ENCODE assay signal across 8 cellular contexts in genomic region chr3:58117561-58118305, GRCh38.
DNase-seq lines count a peak whose midpoint lies in the region; ATAC-seq and TF ChIP-seq lines count a peak whose summit lies in the region.

No MANE protein-coding gene starts in this region.

- H3K36me3 ChIP-seq in body of pancreas (replicated peaks in 1 of 2; ENCODE audit: insufficient read depth in 1 of 2, low read depth in 2 of 2): peaks cover 0 to 9% of the 10 kb centered on the region in 2 donors
- peaks cover 20 to 68% (median 44%) of the 10 kb centered on the region in 4 donors for H3K36me3 ChIP-seq in sigmoid colon
- H3K36me3 ChIP-seq in naive thymus-derived CD4-positive, alpha-beta T cell (ENCODE audit: control insufficient read depth in 2 of 3, insufficient read depth in 3 of 3, low read length in 3 of 3): peaks cover 0 to 28% (median 8%) of the 10 kb centered on the region in 3 experiments

- intact Hi-C loops in Calu3 (cut with micrococcal nuclease; ENCODE audit: unreplicated experiment): loop anchor here (5.0 kb wide), 1 partner anchor 40 kb away; no protein-coding TSS in a partner anchor
- intact Hi-C loops in body of pancreas (cut with DNase I): no loop called here
- intact Hi-C loops in sigmoid colon (cut with DNase I): loop anchor here (5.0 kb wide), 1 partner anchor 110 kb away; the partner anchor contains the start of gene FLNB
- intact Hi-C loops in naive thymus-derived CD4-positive, alpha-beta T cell (cut with micrococcal nuclease): loop anchor here (5.0 kb wide), 2 partner anchors 35 to 80 kb away; no protein-coding TSS in a partner anchor

- H3K27me3 Mint-ChIP-seq in Calu3 (ENCODE audit: unreplicated experiment): no peaks in the 10 kb centered on the region
- H3K27me3 Mint-ChIP-seq in naive thymus-derived CD4-positive, alpha-beta T cell: no peaks in the 10 kb centered on the region

- no peak overlapping the region for H3K4me3 Mint-ChIP-seq in Calu3 (ENCODE audit: low read depth, unreplicated experiment)
- peak overlapping the region in 1 of 10 donors; percentile 68 for H3K4me3 Mint-ChIP-seq in naive thymus-derived CD4-positive, alpha-beta T cell

- CTCF ChIA-PET in Calu3 (lab: Charles Lee): no interaction called here
- CTCF ChIA-PET in naive thymus-derived CD4-positive, alpha-beta T cell (lab: Charles Lee): interaction anchor here (0.9 kb wide), 1 partner anchor 48 kb away, joined by 3 read pairs; no protein-coding TSS in a partner anchor

- BruUV-seq in Calu3 (replicated peaks; lab: Mats Ljungman, UMichigan): no TSS peak

- H3K4me3 ChIP-seq in body of pancreas (no peak overlapping the region), sigmoid colon (peak overlapping the region in 1 of 4 donors; percentile 6)
- no peak overlapping the region for H3K4me3 ChIP-seq in naive thymus-derived CD4-positive, alpha-beta T cell (ENCODE audit: low read length)

- ATAC-seq in body of pancreas: peak; percentile 62
- ATAC-seq in naive thymus-derived CD4-positive, alpha-beta T cell: no peak
- no peak for ATAC-seq in GM21447 (IDR thresholded peaks at IDR 0.05; ENCODE audit: unreplicated experiment)

- WGBS in body of pancreas, 2 donors: 13 to 32% methylated on average over 14 to 15 of the region's 15 CpGs
- 75 to 77% methylated on average over 15 of the region's 15 CpGs for WGBS in sigmoid colon, 2 donors

- peaks cover 42% of the 10 kb centered on the region for H3K4me1 Mint-ChIP-seq in Calu3 (ENCODE audit: low read depth, unreplicated experiment)
- H3K4me1 Mint-ChIP-seq in naive thymus-derived CD4-positive, alpha-beta T cell: peaks cover 12 to 41% (median 36%) of the 10 kb centered on the region in 7 donors

- TF ChIP-seq POLR2A in body of pancreas (IDR thresholded peaks at IDR 0.05): no peak
- no peak for TF ChIP-seq POLR2A in sigmoid colon (IDR thresholded peaks at IDR 0.05)

- H3K27ac ChIP-seq in body of pancreas: peak overlapping the region; percentile 46 to 77 (median 66)
- peak overlapping the region; percentile 45 to 81 (median 76) for H3K27ac ChIP-seq in sigmoid colon
- no peak overlapping the region for H3K27ac ChIP-seq in naive thymus-derived CD4-positive, alpha-beta T cell (ENCODE audit: low read depth, low read length)

- H3K27me3 ChIP-seq in body of pancreas (no peaks in the 10 kb centered on the region), sigmoid colon (no peaks in the 10 kb centered on the region)
- H3K27me3 ChIP-seq in naive thymus-derived CD4-positive, alpha-beta T cell (ENCODE audit: control insufficient read depth in 2 of 2, insufficient read depth in 2 of 2, low read length in 2 of 2): no peaks in the 10 kb centered on the region

- no peaks in the 10 kb centered on the region for H3K9me3 Mint-ChIP-seq in Calu3 (ENCODE audit: low read depth, unreplicated experiment)
- no peaks in the 10 kb centered on the region for H3K9me3 Mint-ChIP-seq in naive thymus-derived CD4-positive, alpha-beta T cell

- POLR2A ChIA-PET in naive thymus-derived CD4-positive, alpha-beta T cell (lab: Charles Lee): no interaction called here

- no peak for TF ChIP-seq EP300 in sigmoid colon (IDR thresholded peaks at IDR 0.05)

- H3K27ac Mint-ChIP-seq in Calu3 (ENCODE audit: unreplicated experiment): peak overlapping the region; percentile 27
- H3K27ac Mint-ChIP-seq in naive thymus-derived CD4-positive, alpha-beta T cell: peak overlapping the region in 4 of 9 donors; percentile 12 to 83 (median 30)

- H3K4me1 ChIP-seq in body of pancreas: peaks cover 55% of the 10 kb centered on the region
- H3K4me1 ChIP-seq in sigmoid colon: peaks cover 0 to 55% (median 49%) of the 10 kb centered on the region in 4 donors
- peaks cover 23 to 27% of the 10 kb centered on the region in 2 donors for H3K4me1 ChIP-seq in naive thymus-derived CD4-positive, alpha-beta T cell (ENCODE audit: control insufficient read depth in 2 of 2, insufficient read depth in 2 of 2, low read length in 2 of 2)

- DNase-seq in Calu3 (peak; percentile 29), body of pancreas (peak; percentile 77 to 90 (median 86)), iris pigment epithelial cell (ENCODE audit: low read depth) (peak; percentile 66), sigmoid colon (no peak), hippocampal formation (lab: John Stamatoyannopoulos, UW) (no peak), GM19238 (ENCODE audit: insufficient read length, low spot score) (no peak)
- DNase-seq in naive thymus-derived CD4-positive, alpha-beta T cell: no peak

- TF ChIP-seq CTCF in Calu3 (IDR thresholded peaks at IDR 0.05; ENCODE audit: unreplicated experiment): no peak
- TF ChIP-seq CTCF in body of pancreas (IDR thresholded peaks at IDR 0.05): no peak
- no peak for TF ChIP-seq CTCF in sigmoid colon (IDR thresholded peaks at IDR 0.05)

- H3K36me3 Mint-ChIP-seq in Calu3 (ENCODE audit: insufficient read depth, unreplicated experiment): peaks cover 72% of the 10 kb centered on the region
- H3K36me3 Mint-ChIP-seq in naive thymus-derived CD4-positive, alpha-beta T cell: peaks cover 10 to 65% (median 38%) of the 10 kb centered on the region in 5 donors

- H3K9me3 ChIP-seq in body of pancreas (no peaks in the 10 kb centered on the region), sigmoid colon (no peaks in the 10 kb centered on the region)
- no peaks in the 10 kb centered on the region for H3K9me3 ChIP-seq in naive thymus-derived CD4-positive, alpha-beta T cell (ENCODE audit: control insufficient read depth in 2 of 3, low read length in 3 of 3)

Comparison
In these comparisons a context has a peak if more than half of its experiments do, and no peak if none do; other contexts are left out.
1. DNase-seq: peak in Calu3 (single experiment), body of pancreas (4 of 4) and iris pigment epithelial cell (single experiment); none in sigmoid colon (single experiment), hippocampal formation (0 of 2), GM19238 (single experiment) and naive thymus-derived CD4-positive, alpha-beta T cell (0 of 9).